ENCODE assay signal across 8 cellular contexts in genomic region chr1:116631996-116632925, GRCh38. TPM values are rescaled to one million over a fixed set of nuclear protein-coding genes. Genes with fewer than 3 reads are reported as not detected.
DNase-seq lines count a peak whose midpoint lies in the region; TF ChIP-seq lines count a peak whose summit lies in the region.
"Not testable (repeated sequence)": the region's sequence is repeated elsewhere in the genome, so short reads cannot be mapped to it uniquely, and the experiment has no call there.
"Had no signal": no experiment of that assay in that cellular context is flagged by ENCODE, and none has a peak within 500 bp of the region (broad histone marks: within the 10 kb centered on the region; RNA-seq: fewer than 3 reads in every experiment).

No MANE protein-coding gene starts in this region.

- H3K79me2 ChIP-seq in smooth muscle cell (ENCODE audit: low read depth): not testable (repeated sequence)

- not testable (repeated sequence) for H3K9me3 Mint-ChIP-seq in Calu3 (ENCODE audit: low read depth, unreplicated experiment); T-helper 2 cell treated with Interferon-gamma antibody and Interleukin-4, amounts not matched to agents 5 μg/mL and 100 μg/mL, for 36 hours; nephron

- H3K27ac ChIP-seq in caudate nucleus (ENCODE audit: low read depth, low read length) (peak overlapping the region; percentile 30), smooth muscle cell (ENCODE audit: low read depth) (peak overlapping the region; percentile 39)

- intact Hi-C loops in Calu3 (cut with micrococcal nuclease; ENCODE audit: unreplicated experiment): not testable (repeated sequence)

- H3K4me1 Mint-ChIP-seq in Calu3 (ENCODE audit: low read depth, unreplicated experiment): peaks cover 76% of the 10 kb centered on the region
- not testable (repeated sequence) for H3K4me1 Mint-ChIP-seq in T-helper 2 cell treated with Interferon-gamma antibody and Interleukin-4, amounts not matched to agents 5 μg/mL and 100 μg/mL, for 36 hours (ENCODE audit: low read depth)
- peaks cover 42% of the 10 kb centered on the region for H3K4me1 Mint-ChIP-seq in nephron

- H3K9ac ChIP-seq in smooth muscle cell (ENCODE audit: low read depth): not testable (repeated sequence)

- not testable (repeated sequence) for BruUV-seq in Calu3 (replicated peaks; lab: Mats Ljungman, UMichigan)

- H3K9me3 ChIP-seq in smooth muscle cell (replicated peaks; ENCODE audit: low read depth): not testable (repeated sequence)

- WGBS in smooth muscle cell (ENCODE audit: low lambda C conversion rate): 23% methylated on average over 10 of the region's 10 CpGs

- not testable (repeated sequence) for H4K20me1 ChIP-seq in smooth muscle cell (ENCODE audit: low read depth)

- DNase-seq in Calu3 (peak; percentile 61), OCI-M1 (lab: John Stamatoyannopoulos, UW) (peak; percentile 28), caudate nucleus (lab: John Stamatoyannopoulos, UW) (peak in 4 of 61 donors; percentile 5 to 60 (median 17)), kidney tubule cell (ENCODE audit: low spot score) (peak; percentile 21)
- peak; percentile 17 for DNase-seq in T-helper 2 cell treated with Interferon-gamma antibody and Interleukin-4, amounts not matched to agents 5 μg/mL and 100 μg/mL, for 36 hours (ENCODE audit: low spot score)
- not testable (repeated sequence) for DNase-seq in smooth muscle cell (lab: John Stamatoyannopoulos, UW; ENCODE audit: unreplicated experiment)

- not testable (repeated sequence) for TF ChIP-seq CTCF in Calu3 (IDR thresholded peaks at IDR 0.05; ENCODE audit: unreplicated experiment); nephron (IDR thresholded peaks at IDR 0.05; ENCODE audit: unreplicated experiment in 3 of 3); smooth muscle cell (IDR thresholded peaks at IDR 0.05; ENCODE audit: borderline replicate concordance, insufficient read depth, poor library complexity, severe bottlenecking)

- H3F3A ChIP-seq in smooth muscle cell (ENCODE audit: low read depth): not testable (repeated sequence)

- H3K27me3 ChIP-seq in smooth muscle cell (ENCODE audit: low read depth): not testable (repeated sequence)

- H3K27ac Mint-ChIP-seq in Calu3 (ENCODE audit: unreplicated experiment) (peak overlapping the region; percentile 65), nephron (peak overlapping the region; percentile 58 to 96 (median 73))
- H3K27ac Mint-ChIP-seq in T-helper 2 cell treated with Interferon-gamma antibody and Interleukin-4, amounts not matched to agents 5 μg/mL and 100 μg/mL, for 36 hours: not testable (repeated sequence)

- H2AFZ ChIP-seq in smooth muscle cell (ENCODE audit: low read depth): not testable (repeated sequence)

- not testable (repeated sequence) for H3K27me3 Mint-ChIP-seq in Calu3 (ENCODE audit: unreplicated experiment); T-helper 2 cell treated with Interferon-gamma antibody and Interleukin-4, amounts not matched to agents 5 μg/mL and 100 μg/mL, for 36 hours (ENCODE audit: low read depth); nephron (ENCODE audit: low read depth)

- H3K4me3 Mint-ChIP-seq in Calu3 (ENCODE audit: low read depth, unreplicated experiment): peak overlapping the region; percentile 34
- H3K4me3 Mint-ChIP-seq in T-helper 2 cell treated with Interferon-gamma antibody and Interleukin-4, amounts not matched to agents 5 μg/mL and 100 μg/mL, for 36 hours; nephron: not testable (repeated sequence)

- CTCF ChIA-PET in Calu3 (lab: Charles Lee): interaction anchor here (0.6 to 1.4 kb wide), 2 partner anchors 57 to 106 kb away, joined by 3 read pairs; no protein-coding TSS in a partner anchor

- peak overlapping the region; percentile 47 for H3K4me2 ChIP-seq in smooth muscle cell

- not testable (repeated sequence) for H3K36me3 Mint-ChIP-seq in Calu3 (ENCODE audit: insufficient read depth, unreplicated experiment); T-helper 2 cell treated with Interferon-gamma antibody and Interleukin-4, amounts not matched to agents 5 μg/mL and 100 μg/mL, for 36 hours (ENCODE audit: low read depth); nephron (ENCODE audit: low read depth)

- not testable (repeated sequence) for H3K36me3 ChIP-seq in smooth muscle cell (ENCODE audit: low read depth)

- H3K4me1 ChIP-seq in smooth muscle cell (ENCODE audit: low read depth): peaks cover 26% of the 10 kb centered on the region

- H3K4me3 ChIP-seq in smooth muscle cell: not testable (repeated sequence)

RNA-seq across cellular contexts. Expression of gene IGSF3, which starts 35.3 kb away (rescaled TPM):
- total RNA-seq in Calu3 (2022) (13.2 and 15.3 TPM in 2 replicates), smooth muscle cell (28.4 and 31.5 TPM in 2 replicates)
- polyA plus RNA-seq in smooth muscle cell: 11.9 and 16.3 TPM in 2 replicates
- polyA plus RNA-seq: CD8-positive, alpha-beta memory T cell had no signal
